Comparison of ENCODE assay signal across 8 cellular contexts in the genomic region with DNA sequence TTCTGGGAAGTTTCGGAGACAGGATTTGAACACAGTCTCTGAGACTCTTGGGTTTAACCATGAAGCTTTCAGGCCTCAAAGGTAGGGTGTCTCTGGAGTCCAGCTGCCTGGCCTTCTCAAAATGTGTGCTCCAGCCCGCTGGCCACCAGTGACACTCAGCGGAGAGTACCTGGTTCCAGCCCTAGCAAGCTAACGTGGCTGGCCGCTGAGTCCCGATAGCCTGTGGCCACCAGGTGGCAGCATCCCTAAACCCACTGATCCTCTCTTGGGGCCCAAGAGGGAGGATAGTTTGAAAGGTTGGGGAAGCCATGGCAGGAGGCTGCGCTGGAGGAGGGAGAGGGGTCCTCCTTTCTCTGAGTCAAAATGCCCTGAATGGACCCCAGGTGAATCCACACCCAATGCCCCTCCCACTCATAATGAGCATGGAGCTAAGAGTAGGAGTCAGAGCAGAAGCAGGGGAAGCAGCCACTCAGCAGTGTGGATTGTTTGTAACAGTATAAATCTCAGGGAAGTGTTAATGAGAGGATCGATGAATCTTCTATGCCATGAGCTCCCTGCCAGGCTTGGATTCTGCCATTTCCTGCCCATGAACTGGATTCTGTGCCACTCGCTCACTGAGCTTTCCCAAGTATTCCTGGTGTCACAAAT. TPM values are rescaled to one million over a fixed set of nuclear protein-coding genes. Genes with fewer than 3 reads are reported as not detected.
A peak's percentile ranks its signal among the peaks of the same experiment; 100 is the strongest.
DNase-seq lines count a peak whose midpoint lies in the region; ATAC-seq and TF ChIP-seq lines count a peak whose summit lies in the region.

No MANE protein-coding gene starts in this region.

- H3K4me1 ChIP-seq in DOHH2 (ENCODE audit: control insufficient read depth, low read length), result no peaks in the 10 kb centered on the region
- H3K4me1 ChIP-seq in left ventricle myocardium inferior, result no peaks in the 10 kb centered on the region
- no peaks in the 10 kb centered on the region for H3K4me1 ChIP-seq in gastrocnemius medialis

- no peaks in the 10 kb centered on the region for H3K9me2 ChIP-seq in DOHH2 (replicated peaks; ENCODE audit: control insufficient read depth, low read length)

- in situ Hi-C loops in KBM-7 (cut with MboI; ENCODE audit: low pct_unique_long_range_greater_than_20kb, low sequenced_read_pairs) (no loop called here), gastrocnemius medialis (cut with MboI; ENCODE audit: low sequenced_read_pairs in 4 of 4) (loop anchor here in 3 of 4 donors (25.0 kb wide), 1 partner anchor 380 kb away; the partner anchor contains the start of gene SLC25A48 (in 3 of the 3))

- H3K9me3 ChIP-seq in DOHH2 (ENCODE audit: control insufficient read depth, insufficient read depth, low read length) (no peaks in the 10 kb centered on the region), left ventricle myocardium inferior (replicated peaks) (no peaks in the 10 kb centered on the region), gastrocnemius medialis (no peaks in the 10 kb centered on the region)

- H3K27me3 ChIP-seq in DOHH2 (ENCODE audit: control insufficient read depth, low read length) (peaks cover 27% of the 10 kb centered on the region; the same call in 1 of the 2 replicates), left ventricle myocardium inferior (ENCODE audit: low read depth) (peaks cover 76% of the 10 kb centered on the region), gastrocnemius medialis (no peaks in the 10 kb centered on the region)

- no peaks in the 10 kb centered on the region for H3K36me3 ChIP-seq in DOHH2 (ENCODE audit: control insufficient read depth, low read length)
- H3K36me3 ChIP-seq in left ventricle myocardium inferior, result no peaks in the 10 kb centered on the region
- no peaks in the 10 kb centered on the region for H3K36me3 ChIP-seq in gastrocnemius medialis

- no peak overlapping the region for H3K4me2 ChIP-seq in DOHH2 (ENCODE audit: low read length)

- TF ChIP-seq CTCF in DOHH2 (IDR thresholded peaks at IDR 0.05; ENCODE audit: low read depth, low read length, poor library complexity, severe bottlenecking) (peak; percentile 94), left ventricle myocardium inferior (IDR thresholded peaks at IDR 0.05; ENCODE audit: borderline replicate concordance) (peak; percentile 85), gastrocnemius medialis (IDR thresholded peaks at IDR 0.05 in 4 of 5, conservative IDR thresholded peaks at IDR 0.05 in 1 of 5) (peak; percentile 53 to 84 (median 65))

- H3F3A ChIP-seq in DOHH2 (ENCODE audit: control insufficient read depth, insufficient read depth), result no peaks in the 10 kb centered on the region

- H3K4me3 ChIP-seq in DOHH2 (ENCODE audit: low read length), result no peak overlapping the region
- H3K4me3 ChIP-seq in left ventricle myocardium inferior, result no peak overlapping the region
- H3K4me3 ChIP-seq in gastrocnemius medialis, result no peak overlapping the region

- no peaks in the 10 kb centered on the region for H3K79me2 ChIP-seq in DOHH2 (ENCODE audit: control insufficient read depth, low read length)

- no peak for TF ChIP-seq POLR2A in gastrocnemius medialis (IDR thresholded peaks at IDR 0.05)

- ATAC-seq in GM21515 (IDR thresholded peaks at IDR 0.05; ENCODE audit: unreplicated experiment), result peak; percentile 60
- peak; percentile 59 to 70 for ATAC-seq in gastrocnemius medialis

- DNase-seq in KBM-7 (peak; percentile 84), SK-N-DZ (ENCODE audit: low spot score) (peak; percentile 68), left ventricle myocardium inferior (peak; percentile 56), gastrocnemius medialis (peak in 1 of 2 donors; percentile 37), foreskin melanocyte (no peak)
- DNase-seq in activated naive CD4-positive, alpha-beta T cell treated with anti-CD3 and anti-CD28 coated beads, Interleukin-2, amount 50 U/mL, for 16 hours, result peak; percentile 59

- H3K27ac ChIP-seq in DOHH2 (ENCODE audit: low read depth, low read length), result no peak overlapping the region
- no peak overlapping the region for H3K27ac ChIP-seq in left ventricle myocardium inferior (replicated peaks)
- H3K27ac ChIP-seq in gastrocnemius medialis, result no peak overlapping the region

- intact Hi-C loops in left ventricle myocardium inferior (cut with micrococcal nuclease), result no loop called here
- intact Hi-C loops in gastrocnemius medialis (cut with DNase I; ENCODE audit: low total_unique reads), result no loop called here

- no peaks in the 10 kb centered on the region for H4K20me1 ChIP-seq in DOHH2 (ENCODE audit: control insufficient read depth, insufficient read depth, low read depth, low read length)

RNA-seq across cellular contexts. Expression of gene TIFAB, which starts 5.4 kb away (rescaled TPM):
- not detected in 2 replicates for polyA plus RNA-seq in SK-N-DZ (2014; cell fraction: cytosol; rRNA removed)
- not detected in 2 replicates for polyA plus RNA-seq in SK-N-DZ (2014; cell fraction: nucleus; rRNA removed)
- total RNA-seq in left ventricle myocardium inferior (not detected), gastrocnemius medialis (not detected)

RNA-seq across cellular contexts. Expression of gene DCANP1, which starts 10.4 kb away (rescaled TPM):
- not detected in 2 replicates for polyA plus RNA-seq in SK-N-DZ (2014; cell fraction: cytosol; rRNA removed)
- not detected in 2 replicates for polyA plus RNA-seq in SK-N-DZ (2014; cell fraction: nucleus; rRNA removed)
- total RNA-seq in left ventricle myocardium inferior (not detected), gastrocnemius medialis (not detected)

RNA-seq across cellular contexts. Expression of gene MACROH2A1, which starts 58.5 kb away (rescaled TPM):
- polyA plus RNA-seq in SK-N-DZ (2014; cell fraction: cytosol; rRNA removed), result 360 and 407 TPM in 2 replicates
- 370 and 419 TPM in 2 replicates for polyA plus RNA-seq in SK-N-DZ (2014; cell fraction: nucleus; rRNA removed)
- total RNA-seq in left ventricle myocardium inferior (103 TPM), gastrocnemius medialis (100 to 1,000 TPM; 104 to 167 (median 136) TPM)
